1 cellular context compared by ENCODE assay signal in the genomic region with DNA sequence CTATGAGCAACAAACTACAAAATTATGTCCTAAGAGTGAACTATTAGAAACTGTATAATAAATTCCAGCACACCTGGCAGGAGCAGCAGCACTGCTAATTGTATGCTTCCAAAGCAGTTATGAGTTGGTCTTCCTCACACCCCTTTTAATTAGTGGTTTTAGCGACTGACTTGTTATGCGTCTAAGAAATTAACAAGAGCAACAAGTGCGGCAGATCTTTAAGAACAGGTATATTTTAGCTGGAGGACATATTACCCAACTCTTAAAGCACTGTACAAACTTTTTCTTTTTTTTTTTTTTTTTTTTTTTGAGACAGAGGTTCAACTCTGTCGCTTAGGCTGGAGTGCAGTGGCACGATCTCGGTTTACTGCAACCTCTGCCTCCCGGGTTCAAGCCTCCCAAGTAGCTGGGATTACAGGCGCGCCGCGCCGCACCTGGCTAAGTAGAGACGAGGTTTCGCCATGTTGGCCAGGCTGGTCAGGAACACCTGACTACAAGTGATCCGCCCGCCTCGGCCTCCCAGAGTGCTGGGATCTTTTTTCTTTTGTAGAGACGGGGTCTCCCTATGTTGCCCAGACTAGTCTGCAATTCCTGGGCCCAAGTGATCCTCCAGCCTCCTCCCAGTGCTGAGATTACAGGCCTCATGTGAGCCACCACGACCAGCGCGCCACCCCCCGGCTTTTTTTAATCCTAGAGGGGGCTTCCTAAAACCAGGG.
TF ChIP-seq lines count a peak whose summit lies in the region.

No MANE protein-coding gene starts in this region.

TF ChIP-seq in HepG2, 621 proteins besides CTCF, POLR2A, EP300 and RAD21:
- TF ChIP-seq DDIT3 (CRISPR knock-in tag; IDR thresholded peaks at IDR 0.05) (no peak), ZNF282 (IDR thresholded peaks at IDR 0.05; ENCODE audit: partially characterized antibody) (no peak), POLR2G (IDR thresholded peaks at IDR 0.05; ENCODE audit: low read depth, low read length) (peak; percentile 45; the same call in 1 of the 2 replicates), MZF1 (CRISPR knock-in tag; IDR thresholded peaks at IDR 0.05; ENCODE audit: borderline replicate concordance) (no peak), YEATS2 (CRISPR knock-in tag; IDR thresholded peaks at IDR 0.05; ENCODE audit: borderline replicate concordance) (0 out of 2 replicates have a peak, but pooled peaks have one; percentile 3), ATF1 (CRISPR knock-in tag; IDR thresholded peaks at IDR 0.05) (peak; percentile 3; the same call in 1 of the 2 replicates), ZFP37 (CRISPR knock-in tag; IDR thresholded peaks at IDR 0.05; ENCODE audit: borderline replicate concordance) (0 out of 2 replicates have a peak, but pooled peaks have one; percentile 4), XRCC5 (optimal IDR thresholded peaks at IDR 0.05; ENCODE audit: low read length) (peak; percentile 8), ZNF24 (IDR thresholded peaks at IDR 0.05) (peak; percentile 41; the same call in 1 of the 2 replicates)
TF ChIP-seq in HepG2: peak in this region for 6.
